In the genomic region with DNA sequence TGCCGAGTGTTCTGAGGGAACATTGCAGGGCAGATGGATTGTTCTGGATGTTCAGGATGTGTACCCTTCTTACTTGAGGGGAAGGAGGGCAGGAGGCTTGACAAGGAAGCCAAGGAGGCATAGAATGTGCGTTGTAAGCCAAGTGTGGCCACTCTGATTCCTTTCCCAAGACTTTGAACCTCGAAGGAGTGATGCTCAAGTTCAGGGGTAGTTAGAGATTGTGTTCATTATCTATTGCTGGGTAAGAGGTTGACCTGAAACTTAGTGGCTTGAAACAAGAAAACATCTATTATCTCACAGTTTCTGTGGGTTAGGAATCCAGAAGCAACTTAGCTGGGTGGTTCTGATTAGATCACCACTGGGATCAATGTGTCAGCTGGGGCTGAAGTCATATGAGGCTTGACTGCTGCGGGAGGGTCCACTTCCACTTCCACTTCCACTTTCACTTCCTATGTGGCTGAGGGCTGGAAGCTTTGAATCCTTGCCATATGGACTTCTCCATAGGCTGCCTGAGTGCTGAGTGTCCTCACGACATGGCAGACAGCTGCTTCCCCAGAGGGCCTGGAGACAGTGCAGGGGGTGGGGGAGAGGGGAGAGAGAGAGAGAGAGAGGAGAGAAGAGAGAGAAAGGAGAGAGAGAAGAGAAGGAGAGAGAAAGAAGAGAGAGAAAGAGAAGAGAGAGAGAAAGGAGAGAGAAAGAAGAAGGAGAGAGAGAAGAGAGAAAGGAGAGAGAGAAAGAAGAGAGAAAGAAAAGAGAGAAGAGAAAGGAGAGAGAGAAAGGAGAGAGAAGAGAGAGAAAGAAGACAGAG, we compare ENCODE assay signal across 8 cellular contexts. TPM values are rescaled to one million over a fixed set of nuclear protein-coding genes. Genes with fewer than 3 reads are reported as not detected.
A peak's percentile ranks its signal among the peaks of the same experiment; 100 is the strongest.
DNase-seq lines count a peak whose midpoint lies in the region; ATAC-seq and TF ChIP-seq lines count a peak whose summit lies in the region.
"Had no signal": no experiment of that assay in that cellular context is flagged by ENCODE, and none has a peak within 500 bp of the region (broad histone marks: within the 10 kb centered on the region; RNA-seq: fewer than 3 reads in every experiment).

No MANE protein-coding gene starts in this region.

- H3K27me3 Mint-ChIP-seq in activated CD8-positive, alpha-beta T cell treated with anti-CD3 and anti-CD28 coated beads for 36 hours, result peaks cover 33% of the 10 kb centered on the region

- no peak overlapping the region for H3K27ac Mint-ChIP-seq in activated CD8-positive, alpha-beta T cell treated with anti-CD3 and anti-CD28 coated beads for 36 hours
- H3K27ac Mint-ChIP-seq: activated naive CD8-positive, alpha-beta T cell had no signal

- DNase-seq in activated CD8-positive, alpha-beta T cell treated with anti-CD3 and anti-CD28 coated beads for 36 hours, result peak; percentile 65
- DNase-seq in posterior vena cava (ENCODE audit: low spot score), result peak; percentile 57
- no peak for DNase-seq in Kasumi-1 (lab: John Stamatoyannopoulos, UW)
- no peak for DNase-seq in OCI-M2 (lab: John Stamatoyannopoulos, UW; ENCODE audit: unreplicated experiment)
- DNase-seq in NCI-H345 (lab: John Stamatoyannopoulos, UW), result no peak

- ATAC-seq in GM19025 (IDR thresholded peaks at IDR 0.05; ENCODE audit: low read depth, unreplicated experiment) (peak; percentile 42), HG02870 (IDR thresholded peaks at IDR 0.05; ENCODE audit: unreplicated experiment) (peak; percentile 45)
- peak; percentile 67 for ATAC-seq in activated CD8-positive, alpha-beta T cell treated with anti-CD3 and anti-CD28 coated beads for 36 hours

- H3K9me3 Mint-ChIP-seq in activated CD8-positive, alpha-beta T cell treated with anti-CD3 and anti-CD28 coated beads for 36 hours, result no peaks in the 10 kb centered on the region

- POLR2A ChIA-PET in activated CD8-positive, alpha-beta T cell treated with anti-CD3 and anti-CD28 coated beads for 36 hours (lab: Charles Lee), result no interaction called here

- CTCF ChIA-PET in activated CD8-positive, alpha-beta T cell treated with anti-CD3 and anti-CD28 coated beads for 36 hours (lab: Charles Lee), result interaction anchor here (0.6 to 1.1 kb wide), 2 partner anchors 13 to 1425 kb away, joined by 3 read pairs; no protein-coding TSS in a partner anchor

- H3K36me3 Mint-ChIP-seq in activated CD8-positive, alpha-beta T cell treated with anti-CD3 and anti-CD28 coated beads for 36 hours (ENCODE audit: low read depth), result no peaks in the 10 kb centered on the region
- H3K36me3 Mint-ChIP-seq: activated naive CD8-positive, alpha-beta T cell had no signal

- intact Hi-C loops in activated CD8-positive, alpha-beta T cell treated with anti-CD3 and anti-CD28 coated beads for 36 hours (cut with micrococcal nuclease), result no loop called here
- intact Hi-C loops in posterior vena cava (cut with DNase I), result no loop called here

- H3K4me3 Mint-ChIP-seq in activated CD8-positive, alpha-beta T cell treated with anti-CD3 and anti-CD28 coated beads for 36 hours, result no peak overlapping the region
- H3K4me3 Mint-ChIP-seq: activated naive CD8-positive, alpha-beta T cell had no signal

- no peak for TF ChIP-seq CTCF in activated CD8-positive, alpha-beta T cell treated with anti-CD3 and anti-CD28 coated beads for 36 hours (IDR thresholded peaks at IDR 0.05)

- H3K4me1 Mint-ChIP-seq in activated CD8-positive, alpha-beta T cell treated with anti-CD3 and anti-CD28 coated beads for 36 hours (ENCODE audit: low read depth), result peaks cover 7% of the 10 kb centered on the region

RNA-seq across cellular contexts. Expression of a gene that starts 6.9 kb away (rescaled TPM):
- 1 to 10 TPM; 3.3 to 3.5 TPM for total RNA-seq in activated CD8-positive, alpha-beta T cell treated with anti-CD3 and anti-CD28 coated beads for 36 hours
- total RNA-seq in posterior vena cava, result 10 to 100 TPM in 1 of 2 donors, 1 to 10 TPM in 1; 9.6 to 11.3 TPM

RNA-seq across cellular contexts. Expression of a gene that starts 21.5 kb away (rescaled TPM):
- total RNA-seq in activated CD8-positive, alpha-beta T cell treated with anti-CD3 and anti-CD28 coated beads for 36 hours, result 10 to 100 TPM; 13.1 to 16.8 TPM
- total RNA-seq in posterior vena cava, result 10 to 100 TPM; 18.7 to 20.4 TPM

Comparison
In these comparisons a context has a peak if more than half of its experiments do, and no peak if none do; other contexts are left out.
1. DNase-seq: peak in activated CD8-positive, alpha-beta T cell treated with anti-CD3 and anti-CD28 coated beads for 36 hours (single experiment) and posterior vena cava (single experiment); none in Kasumi-1 (0 of 2), OCI-M2 (single experiment) and NCI-H345 (single experiment).
2. Peak in every context shown above with its lines, with median percentiles within 50 percentile points of each other: ATAC-seq.